9 cellular contexts compared by ENCODE assay signal in the genomic region with DNA sequence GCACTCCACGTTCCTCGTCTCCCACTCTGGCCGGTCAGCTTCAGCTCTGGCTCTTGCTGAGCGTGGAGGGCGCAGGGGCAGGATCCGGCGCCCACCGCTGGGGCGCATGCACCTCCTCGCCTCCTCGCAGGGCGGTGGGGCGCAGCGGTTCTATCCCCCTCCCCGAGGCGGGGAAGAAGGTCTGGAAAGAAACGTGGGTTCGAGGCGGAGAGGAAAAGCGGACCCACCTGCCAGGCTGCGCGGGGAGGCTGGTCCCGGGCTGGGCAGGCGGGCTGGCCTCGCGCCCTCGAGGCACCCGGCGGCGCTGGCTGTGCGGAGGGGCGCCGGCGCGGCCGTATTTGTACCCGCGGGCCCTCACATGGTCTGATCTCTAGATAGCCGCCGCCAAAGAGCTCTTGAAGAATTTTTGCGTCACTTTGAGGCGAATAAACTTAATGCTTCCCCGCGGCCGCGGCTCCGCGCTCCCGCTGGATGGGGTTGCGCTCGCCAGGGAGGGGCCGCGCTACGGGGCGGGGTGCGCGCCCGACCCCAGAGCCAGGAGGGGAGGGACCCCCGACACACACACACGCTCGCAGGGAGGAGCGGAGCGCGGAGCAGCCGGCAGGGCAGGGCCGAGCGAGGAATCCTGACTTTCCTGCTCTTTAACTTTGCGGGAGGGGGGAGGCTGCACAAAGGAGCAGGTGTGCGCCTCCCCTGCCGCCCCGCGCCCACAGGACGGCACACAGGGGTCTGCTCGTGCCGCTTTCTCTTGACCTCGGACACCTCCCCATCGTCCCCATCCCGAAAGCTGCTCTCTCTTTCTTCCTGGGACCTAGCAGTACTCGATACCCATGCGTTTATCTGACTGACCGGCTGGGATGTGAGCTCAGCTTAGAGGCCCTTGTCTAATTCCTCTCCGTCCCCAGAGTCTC. TPM values are rescaled to one million over a fixed set of nuclear protein-coding genes. Genes with fewer than 3 reads are reported as not detected.
DNase-seq lines count a peak whose midpoint lies in the region; ATAC-seq, FAIRE-seq and TF ChIP-seq lines count a peak whose summit lies in the region.
"Had no signal": no experiment of that assay in that cellular context is flagged by ENCODE, and none has a peak within 500 bp of the region (broad histone marks: within the 10 kb centered on the region; RNA-seq: fewer than 3 reads in every experiment).

A gene (minus strand): TSS at position 312 of the 911 bp plus-strand sequence. CDS start 13,739 bp downstream, outside the sequence.

- CTCF ChIA-PET in MCF 10A (lab: Yijun Ruan, JAX): interaction anchor here (1.1 to 2.8 kb wide), 5 partner anchors 10 to 131 kb away, joined by 3 to 15 read pairs (median 4); no protein-coding TSS in a partner anchor
- CTCF ChIA-PET in HepG2 (lab: Yijun Ruan, JAX; ENCODE audit: low intra/inter-chr PET ratio, low total read pairs): interaction anchor here (2.6 kb wide), 1 partner anchor 110 kb away, joined by 10 read pairs; no protein-coding TSS in a partner anchor

- intact Hi-C loops in MCF 10A (cut with micrococcal nuclease): loop anchor here (1.0 to 2.0 kb wide), 2 partner anchors 110 to 131 kb away; no protein-coding TSS in a partner anchor
- intact Hi-C loops in HepG2 (cut with micrococcal nuclease; ENCODE audit: unreplicated experiment): loop anchor here (5.0 kb wide), 1 partner anchor 108 kb away; no protein-coding TSS in a partner anchor
- intact Hi-C loops in transverse colon (cut with DNase I; ENCODE audit: low total_unique reads): loop anchor here (5.0 kb wide), 1 partner anchor 133 kb away; no protein-coding TSS in a partner anchor

- H2AFZ ChIP-seq in HepG2 (ENCODE audit: low read length): peak within 1 kb of the TSS; percentile 44

- H3K9me3 Mint-ChIP-seq in MCF 10A (ENCODE audit: unreplicated experiment): no peaks in the 10 kb centered on the region

- TF ChIP-seq EP300 in HepG2 (IDR thresholded peaks at IDR 0.05; ENCODE audit: low read depth in 2 of 2, low read length in 2 of 2): no peak
- TF ChIP-seq EP300 in HepG2 (CRISPR knock-in tag; IDR thresholded peaks at IDR 0.05; ENCODE audit: borderline replicate concordance): no peak
- no peak for TF ChIP-seq EP300 in transverse colon (IDR thresholded peaks at IDR 0.05; ENCODE audit: low read depth)

- ATAC-seq in HepG2: no peak
- no peak for ATAC-seq in GM21529 (IDR thresholded peaks at IDR 0.05; ENCODE audit: unreplicated experiment)
- ATAC-seq in GM18517 (IDR thresholded peaks at IDR 0.05; ENCODE audit: unreplicated experiment): no peak
- ATAC-seq: foreskin keratinocyte had no signal

- H3K4me1 Mint-ChIP-seq in MCF 10A (ENCODE audit: insufficient read depth, unreplicated experiment): peaks cover 9% of the 10 kb centered on the region

- H3K36me3 Mint-ChIP-seq in MCF 10A (ENCODE audit: insufficient read depth, unreplicated experiment): no peaks in the 10 kb centered on the region

- TF ChIP-seq CTCF in AG09309 (IDR thresholded peaks at IDR 0.05; ENCODE audit: control insufficient read depth, insufficient read depth, low read depth, low read length, missing control alignments) (no peak), MCF 10A (IDR thresholded peaks at IDR 0.05; ENCODE audit: unreplicated experiment) (no peak), HepG2 (CRISPR knock-in tag; IDR thresholded peaks at IDR 0.05) (no peak), transverse colon (IDR thresholded peaks at IDR 0.05) (no peak)

- H3K27ac Mint-ChIP-seq in MCF 10A (ENCODE audit: low read depth, unreplicated experiment): no peak within 1 kb of the TSS

- no peak within 1 kb of the TSS for H3K9ac ChIP-seq in HepG2 (ENCODE audit: insufficient read depth, low read depth, low read length)

- H3K9me3 ChIP-seq in HepG2 (ENCODE audit: low read length) (no peaks in the 10 kb centered on the region), transverse colon (no peaks in the 10 kb centered on the region)

- H3K4me1 ChIP-seq in HepG2 (ENCODE audit: insufficient read depth, low read length): peaks cover 55% of the 10 kb centered on the region
- peaks cover 8 to 24% (median 18%) of the 10 kb centered on the region in 4 donors for H3K4me1 ChIP-seq in transverse colon
- H3K4me1 ChIP-seq: foreskin keratinocyte had no signal

- H3K4me3 Mint-ChIP-seq in MCF 10A (ENCODE audit: unreplicated experiment): peak within 1 kb of the TSS; percentile 48

- H3K4me3 ChIP-seq in AG09309 (ENCODE audit: control insufficient read depth, low read depth, low read length) (peak within 1 kb of the TSS; percentile 47), H7 (ENCODE audit: insufficient read depth, low read depth, low read length) (peak within 1 kb of the TSS; percentile 42), HepG2 (replicated peaks in 1 of 3; ENCODE audit: insufficient read depth in 1 of 3, low read depth in 2 of 3, low read length in 3 of 3) (no peak within 1 kb of the TSS; a peak in 1 of 6 replicates), transverse colon (peak within 1 kb of the TSS; percentile 4 to 49 (median 27))

- TF ChIP-seq RAD21 in HepG2 (CRISPR knock-in tag; IDR thresholded peaks at IDR 0.05): no peak

- no peak within 1 kb of the TSS for H3K27ac ChIP-seq in HepG2 (ENCODE audit: extremely low read length, insufficient read depth, low read length)
- H3K27ac ChIP-seq in transverse colon: no peak within 1 kb of the TSS
- H3K27ac ChIP-seq: foreskin keratinocyte had no signal

- H3K27me3 ChIP-seq in H7 (ENCODE audit: control insufficient read depth, insufficient read depth, low read length) (peaks cover 57% of the 10 kb centered on the region), HepG2 (ENCODE audit: control insufficient read depth in 1 of 2, insufficient read depth in 2 of 2, low read length in 2 of 2) (no peaks in the 10 kb centered on the region), transverse colon (peaks cover 83% of the 10 kb centered on the region)

- TF ChIP-seq POLR2A in HepG2 (IDR thresholded peaks at IDR 0.05; ENCODE audit: insufficient read depth in 1 of 2, low read depth in 2 of 2, low read length in 2 of 2) (no peak), transverse colon (IDR thresholded peaks at IDR 0.05) (no peak)

- POLR2A ChIA-PET in MCF 10A (lab: Yijun Ruan, JAX) (interaction anchor here (0.9 kb wide), 1 partner anchor 109 kb away, joined by 3 read pairs; no protein-coding TSS in a partner anchor), HepG2 (lab: Yijun Ruan, JAX) (interaction anchor here (1.0 to 1.8 kb wide), 4 partner anchors 9 to 13 kb away, joined by 6 to 7 read pairs (median 7); no protein-coding TSS in a partner anchor)

- FAIRE-seq in HepG2 (lab: Jason Lieb, UNC): no peak

- in situ Hi-C loops in HepG2 (cut with HindIII; ENCODE audit: extremely low pct_ligation_motif_present, low pct_unique_long_range_greater_than_20kb) (loop anchor here (10.0 kb wide), 1 partner anchor 111 kb away; no protein-coding TSS in a partner anchor), transverse colon (cut with MboI; ENCODE audit: low pct_ligation_motif_present in 1 of 4, low pct_unique_long_range_greater_than_20kb in 1 of 4, low sequenced_read_pairs in 3 of 4) (no loop called here)

- WGBS in HepG2 (ENCODE audit: low lambda C conversion rate): 95% methylated on average over 68 of the region's 82 CpGs
- 6% methylated on average over 73 of the region's 82 CpGs; no CpG with 5 or more reads in 1 of the 2 donors for WGBS in transverse colon (ENCODE audit: low coverage in 1 of 2), 2 donors

- H3K4me2 ChIP-seq in HepG2 (ENCODE audit: low read depth, low read length): peak within 1 kb of the TSS; percentile 55

- H3K27me3 Mint-ChIP-seq in MCF 10A (ENCODE audit: insufficient read depth, unreplicated experiment): peaks cover 59% of the 10 kb centered on the region

- BruUV-seq in MCF 10A (replicated peaks; lab: Mats Ljungman, UMichigan): no TSS peak
- no TSS peak for BruUV-seq in HepG2 (replicated peaks; lab: Mats Ljungman, UMichigan)

- no peaks in the 10 kb centered on the region for H3K79me2 ChIP-seq in HepG2 (ENCODE audit: insufficient read depth, low read length)

- no peak for DNase-seq in AG09309 (ENCODE audit: low read depth)
- DNase-seq in H7: peak; percentile 86
- DNase-seq in MCF 10A (ENCODE audit: unreplicated experiment): no peak
- no peak for DNase-seq in HepG2 (ENCODE audit: low spot score)
- DNase-seq in transverse colon: no peak
- DNase-seq in UCSD-AML1 (lab: John Stamatoyannopoulos, UW; ENCODE audit: unreplicated experiment): no peak

- H3K36me3 ChIP-seq in H7 (replicated peaks; ENCODE audit: control insufficient read depth, insufficient read depth, low read length): no peaks in the 10 kb centered on the region
- no peaks in the 10 kb centered on the region for H3K36me3 ChIP-seq in HepG2 (replicated peaks in 1 of 2; ENCODE audit: control insufficient read depth in 1 of 2, insufficient read depth in 2 of 2, low read length in 2 of 2)
- no peaks in the 10 kb centered on the region for H3K36me3 ChIP-seq in transverse colon

- no peaks in the 10 kb centered on the region for H4K20me1 ChIP-seq in HepG2 (ENCODE audit: insufficient read depth, low read length)

TF ChIP-seq in HepG2, 621 proteins besides CTCF, POLR2A, EP300 and RAD21 (continues in another document):
- TF ChIP-seq ZNF550 (CRISPR knock-in tag; IDR thresholded peaks at IDR 0.05; ENCODE audit: borderline replicate concordance): no peak

RNA-seq across cellular contexts. Expression of the gene that starts here (rescaled TPM):
- not detected in 2 replicates for total RNA-seq in H7 (2014; rRNA removed; shearing (Covaris generic))
- total RNA-seq in MCF 10A (2022) (not detected in 2 replicates), HepG2 (2016; rRNA removed; fragmentation: Illumina TruSeq; extraction: Trizol) (5.6 and 7.6 TPM in 2 replicates), transverse colon (1 to 10 TPM in 1 of 4 donors, under 1 TPM in 1, not detected in 2; 0.16 to 4.8 TPM)
- 1.9 and 2.0 TPM in 2 replicates for total RNA-seq in HepG2 (2016; cell fraction: cytosol; rRNA removed; fragmentation: Illumina TruSeq; extraction: Trizol; ENCODE audit: low read depth)
- 5.7 and 7.3 TPM in 2 replicates for total RNA-seq in HepG2 (2016; cell fraction: insoluble cytoplasmic fraction; rRNA removed; fragmentation: Illumina TruSeq; extraction: Trizol)
- 4.1 and 5.6 TPM in 2 replicates for total RNA-seq in HepG2 (2016; cell fraction: membrane; rRNA removed; fragmentation: Illumina TruSeq; extraction: Trizol)
- total RNA-seq in HepG2 (2016; cell fraction: nucleus; rRNA removed; fragmentation: Illumina TruSeq; extraction: Trizol): 6.7 and 7.0 TPM in 2 replicates
- 20.3 and 21.9 TPM in 2 replicates for polyA plus RNA-seq in HepG2 (2011; rRNA removed)
- 15.7 and 20.0 TPM in 2 replicates for polyA plus RNA-seq in HepG2 (2011; cell fraction: cytosol; rRNA removed)
- 8.1 and 11.6 TPM in 2 replicates for polyA plus RNA-seq in HepG2 (2011; cell fraction: nucleus; rRNA removed)
- polyA plus RNA-seq in HepG2 (2012): 15.5 and 28.1 TPM in 2 replicates
- 1.6 and 2.3 TPM in 2 replicates for polyA plus RNA-seq in HepG2 (2016; cell fraction: cytosol; fragmentation: Illumina TruSeq; extraction: Trizol; ENCODE audit: low read depth)
- 5.2 and 5.3 TPM in 2 replicates for polyA plus RNA-seq in HepG2 (2016; cell fraction: insoluble cytoplasmic fraction; fragmentation: Illumina TruSeq; extraction: Trizol; ENCODE audit: low read depth)
- 3.7 and 4.6 TPM in 2 replicates for polyA plus RNA-seq in HepG2 (2016; cell fraction: membrane; fragmentation: Illumina TruSeq; extraction: Trizol; ENCODE audit: low read depth)
- polyA plus RNA-seq in HepG2 (2016; cell fraction: nucleus; fragmentation: Illumina TruSeq; extraction: Trizol; ENCODE audit: insufficient read depth, low read depth): 9.8 and 10.4 TPM in 2 replicates
- polyA minus RNA-seq in HepG2 (2011; rRNA and poly(A)+ RNA removed; ENCODE audit: low replicate concordance): 24.8 TPM in 1 of 2 replicates, not detected in the other
- 7.6 and 9.2 TPM in 2 replicates for polyA minus RNA-seq in HepG2 (2011; cell fraction: cytosol; rRNA and poly(A)+ RNA removed)
- polyA minus RNA-seq in HepG2 (2011; cell fraction: nucleus; rRNA and poly(A)+ RNA removed): 9.4 and 13.8 TPM in 2 replicates
- total RNA-seq: foreskin keratinocyte had no signal
- polyA plus RNA-seq: foreskin keratinocyte had no signal

Comparison
In these comparisons a context has a peak if more than half of its experiments do, and no peak if none do; other contexts are left out.
1. Peak in DNase-seq and H3K4me3 ChIP-seq in H7; RNA of the gene not detected or under 1 TPM.
2. H3K4me3 ChIP-seq: peak in AG09309 (single experiment) and transverse colon (4 of 4); none in HepG2 (0 of 3).